ENCODE assay signal across 15 cellular contexts in genomic region chr5:56290378-56291057, GRCh38.
"Had no signal": no experiment of that assay in that cellular context is flagged by ENCODE, and none has a peak within 500 bp of the region (broad histone marks: within the 10 kb centered on the region; RNA-seq: fewer than 3 reads in every experiment).

No MANE protein-coding gene starts in this region.

- H3K9me3 Mint-ChIP-seq: effector memory CD8-positive, alpha-beta T cell; natural killer cell had no signal

- ATAC-seq: activated CD4-positive, alpha-beta T cell treated with anti-CD3 and anti-CD28 coated beads for 36 hours; activated CD8-positive, alpha-beta memory T cell treated with anti-CD3 and anti-CD28 coated beads, Interleukin-2, amount 10 ng/mL, durations not matched to agents 7 days and 5 days; effector memory CD8-positive, alpha-beta T cell; natural killer cell; stimulated activated naive CD8-positive, alpha-beta T cell treated with anti-CD3 and anti-CD28 coated beads, Interleukin-15, Interleukin-2, amounts not matched to agents 100 U/mL and 50 U/mL, for 24 hours; WTC11 had no signal

- H3K4me3 Mint-ChIP-seq: activated CD4-positive, alpha-beta memory T cell treated with anti-CD3 and anti-CD28 coated beads, Interleukin-2, amount 10 ng/mL, durations not matched to agents 7 days and 5 days; activated CD4-positive, alpha-beta T cell treated with anti-CD3 and anti-CD28 coated beads for 36 hours; activated CD8-positive, alpha-beta memory T cell treated with anti-CD3 and anti-CD28 coated beads, Interleukin-2, amount 10 ng/mL, durations not matched to agents 7 days and 5 days; brain; effector memory CD8-positive, alpha-beta T cell; natural killer cell; T-helper 2 cell treated with Interferon-gamma antibody and Interleukin-4, amounts not matched to agents 5 μg/mL and 100 μg/mL, for 36 hours; WTC11 had no signal

- DNase-seq: activated CD4-positive, alpha-beta memory T cell treated with anti-CD3 and anti-CD28 coated beads, Interleukin-2, amount 10 ng/mL, durations not matched to agents 7 days and 5 days; activated CD4-positive, alpha-beta T cell treated with anti-CD3 and anti-CD28 coated beads for 36 hours; activated CD8-positive, alpha-beta memory T cell treated with anti-CD3 and anti-CD28 coated beads, Interleukin-2, amount 10 ng/mL, durations not matched to agents 7 days and 5 days; activated naive CD4-positive, alpha-beta T cell; caudate nucleus; effector memory CD8-positive, alpha-beta T cell; esophagus squamous epithelium; natural killer cell; posterior cingulate gyrus; stimulated activated naive CD8-positive, alpha-beta T cell treated with anti-CD3 and anti-CD28 coated beads, Interleukin-15, Interleukin-2, amounts not matched to agents 100 U/mL and 50 U/mL, for 24 hours; substantia nigra; tibial artery had no signal

- H3K4me1 Mint-ChIP-seq: activated CD8-positive, alpha-beta memory T cell treated with anti-CD3 and anti-CD28 coated beads, Interleukin-2, amount 10 ng/mL, durations not matched to agents 7 days and 5 days; natural killer cell had no signal

- H3K27me3 Mint-ChIP-seq: activated CD4-positive, alpha-beta memory T cell treated with anti-CD3 and anti-CD28 coated beads, Interleukin-2, amount 10 ng/mL, durations not matched to agents 7 days and 5 days; activated CD4-positive, alpha-beta T cell treated with anti-CD3 and anti-CD28 coated beads for 36 hours; activated CD8-positive, alpha-beta memory T cell treated with anti-CD3 and anti-CD28 coated beads, Interleukin-2, amount 10 ng/mL, durations not matched to agents 7 days and 5 days; brain; effector memory CD8-positive, alpha-beta T cell had no signal

- H3K27ac Mint-ChIP-seq: activated CD4-positive, alpha-beta memory T cell treated with anti-CD3 and anti-CD28 coated beads, Interleukin-2, amount 10 ng/mL, durations not matched to agents 7 days and 5 days; activated CD4-positive, alpha-beta T cell treated with anti-CD3 and anti-CD28 coated beads for 36 hours; activated CD8-positive, alpha-beta memory T cell treated with anti-CD3 and anti-CD28 coated beads, Interleukin-2, amount 10 ng/mL, durations not matched to agents 7 days and 5 days; brain; effector memory CD8-positive, alpha-beta T cell; natural killer cell; T-helper 2 cell treated with Interferon-gamma antibody and Interleukin-4, amounts not matched to agents 5 μg/mL and 100 μg/mL, for 36 hours had no signal

- H3K36me3 Mint-ChIP-seq: activated CD8-positive, alpha-beta memory T cell treated with anti-CD3 and anti-CD28 coated beads, Interleukin-2, amount 10 ng/mL, durations not matched to agents 7 days and 5 days; brain; natural killer cell had no signal
